Comparison of ENCODE assay signal across 19 cellular contexts in the genomic region with DNA sequence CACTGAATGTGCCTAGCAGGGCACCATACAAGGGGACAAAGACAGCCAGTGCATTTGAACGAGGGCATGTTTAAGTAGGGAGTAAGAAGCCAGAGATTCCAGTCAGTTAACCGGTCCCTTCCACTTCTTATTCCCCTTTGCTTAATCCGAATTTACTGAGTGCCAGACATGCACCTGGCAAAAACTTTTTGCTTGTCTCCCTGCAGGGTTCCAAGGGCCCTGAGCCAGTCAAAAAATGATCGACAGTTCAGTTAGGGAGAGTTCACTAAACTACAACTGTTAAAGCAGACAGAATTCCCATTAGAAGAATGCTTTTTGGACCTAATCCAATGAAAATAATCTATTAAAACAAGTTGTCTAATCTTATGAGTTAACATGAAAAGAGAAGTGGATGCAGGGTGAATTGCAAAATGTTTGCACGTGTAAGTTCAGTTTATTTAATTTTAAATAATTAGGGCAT.
DNase-seq lines count a peak whose midpoint lies in the region; ATAC-seq and TF ChIP-seq lines count a peak whose summit lies in the region.
"Had no signal": no experiment of that assay in that cellular context is flagged by ENCODE, and none has a peak within 500 bp of the region (broad histone marks: within the 10 kb centered on the region; RNA-seq: fewer than 3 reads in every experiment).

No MANE protein-coding gene starts in this region.

- H3K36me3 ChIP-seq in BE2C: no peaks in the 10 kb centered on the region
- H3K36me3 ChIP-seq: ascending aorta, spleen, suprapubic skin had no signal

- peak; percentile 45 for ATAC-seq in SK-N-SH treated with all-trans-retinoic acid at 6 μM for 48 hours
- no peak for ATAC-seq in GM18498 (IDR thresholded peaks at IDR 0.05; ENCODE audit: unreplicated experiment)
- ATAC-seq: K562 had no signal

- H3K9me3 ChIP-seq in BE2C: no peaks in the 10 kb centered on the region
- H3K9me3 ChIP-seq: ascending aorta, Caco-2, spleen, suprapubic skin had no signal

- no peaks in the 10 kb centered on the region for H3K27me3 ChIP-seq in BE2C
- H3K27me3 ChIP-seq: ascending aorta, spleen, suprapubic skin had no signal

- TF ChIP-seq CTCF in fibroblast of mammary gland (conservative IDR thresholded peaks at IDR 0.05; ENCODE audit: control insufficient read depth, insufficient read depth, low read depth, low read length) (no peak), BE2C (IDR thresholded peaks at IDR 0.05; ENCODE audit: low read depth, low read length) (no peak)

- no peaks in the 10 kb centered on the region for H3K4me1 ChIP-seq in BE2C
- H3K4me1 ChIP-seq: ascending aorta, Caco-2, spleen had no signal

- DNase-seq in HEK293T (ENCODE audit: extremely low spot score): peak; percentile 13
- DNase-seq in fibroblast of mammary gland (ENCODE audit: low read depth): peak; percentile 8
- DNase-seq in renal cortical epithelial cell (ENCODE audit: low read depth): peak; percentile 32
- DNase-seq in activated CD4-positive, CD25-positive, alpha-beta regulatory T cell (lab: John Stamatoyannopoulos, UW): no peak
- no peak for DNase-seq in BE2C
- no peak for DNase-seq in RKO (ENCODE audit: low spot score)
- DNase-seq: activated CD4-positive, alpha-beta T cell treated with anti-CD3 and anti-CD28 coated beads for 48 hours; activated naive CD4-positive, alpha-beta T cell; Caco-2; glutamatergic neuron; GM23248; MV-4-11; NCI-H2029 treated with DMSO at 0.1 percent for 48 hours; spleen had no signal

- CTCF ChIA-PET in HEK293T (lab: Yijun Ruan, JAX): no interaction called here

- H3K4me3 ChIP-seq in fibroblast of mammary gland (ENCODE audit: control insufficient read depth, low read depth, low read length) (no peak overlapping the region), BE2C (ENCODE audit: low read depth, low read length) (no peak overlapping the region)
- H3K4me3 ChIP-seq: ascending aorta, GM23248, K562, spleen, suprapubic skin had no signal

- POLR2A ChIA-PET in HEK293T (lab: Yijun Ruan, JAX): no interaction called here

TF ChIP-seq in HEK293T, 16 proteins besides CTCF, POLR2A, EP300 and RAD21:
- TF ChIP-seq ZNF384 (IDR thresholded peaks at IDR 0.05) (no peak), BHLHE40 (IDR thresholded peaks at IDR 0.05; ENCODE audit: borderline replicate concordance) (no peak), SP1 (IDR thresholded peaks at IDR 0.05) (no peak), FOXM1 (IDR thresholded peaks at IDR 0.05; ENCODE audit: borderline replicate concordance) (no peak), L3MBTL2 (conservative IDR thresholded peaks at IDR 0.05) (no peak), NFRKB (IDR thresholded peaks at IDR 0.05) (no peak)
- TF ChIP-seq, protein P1, sequence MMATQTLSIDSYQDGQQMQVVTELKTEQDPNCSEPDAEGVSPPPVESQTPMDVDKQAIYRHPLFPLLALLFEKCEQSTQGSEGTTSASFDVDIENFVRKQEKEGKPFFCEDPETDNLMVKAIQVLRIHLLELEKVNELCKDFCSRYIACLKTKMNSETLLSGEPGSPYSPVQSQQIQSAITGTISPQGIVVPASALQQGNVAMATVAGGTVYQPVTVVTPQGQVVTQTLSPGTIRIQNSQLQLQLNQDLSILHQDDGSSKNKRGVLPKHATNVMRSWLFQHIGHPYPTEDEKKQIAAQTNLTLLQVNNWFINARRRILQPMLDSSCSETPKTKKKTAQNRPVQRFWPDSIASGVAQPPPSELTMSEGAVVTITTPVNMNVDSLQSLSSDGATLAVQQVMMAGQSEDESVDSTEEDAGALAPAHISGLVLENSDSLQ (IDR thresholded peaks at IDR 0.05): peak; percentile 76
TF ChIP-seq in HEK293T: peak in this region for 1.

TF ChIP-seq in SK-N-SH treated with all-trans-retinoic acid at 6 μM for 48 hours, 23 proteins besides CTCF, POLR2A, EP300 and RAD21:
- TF ChIP-seq PPARA (CRISPR knock-in tag; IDR thresholded peaks at IDR 0.05; ENCODE audit: borderline replicate concordance): no peak
- TF ChIP-seq ISL1 (CRISPR knock-in tag; IDR thresholded peaks at IDR 0.05): peak; percentile 70

Comparison
In these comparisons a context has a peak if more than half of its experiments do, and no peak if none do; other contexts are left out.
1. DNase-seq: peak in HEK293T (single experiment), fibroblast of mammary gland (single experiment) and renal cortical epithelial cell (single experiment); none in activated CD4-positive, CD25-positive, alpha-beta regulatory T cell (0 of 4), BE2C (single experiment) and RKO (single experiment).